Comparison of ENCODE assay signal across 1 cellular context in genomic region chr2:199136681-199137080, GRCh38.
TF ChIP-seq lines count a peak whose summit lies in the region.

No MANE protein-coding gene starts in this region.

TF ChIP-seq in K562, 482 proteins besides CTCF, POLR2A, EP300 and RAD21:
- TF ChIP-seq, protein P1, sequence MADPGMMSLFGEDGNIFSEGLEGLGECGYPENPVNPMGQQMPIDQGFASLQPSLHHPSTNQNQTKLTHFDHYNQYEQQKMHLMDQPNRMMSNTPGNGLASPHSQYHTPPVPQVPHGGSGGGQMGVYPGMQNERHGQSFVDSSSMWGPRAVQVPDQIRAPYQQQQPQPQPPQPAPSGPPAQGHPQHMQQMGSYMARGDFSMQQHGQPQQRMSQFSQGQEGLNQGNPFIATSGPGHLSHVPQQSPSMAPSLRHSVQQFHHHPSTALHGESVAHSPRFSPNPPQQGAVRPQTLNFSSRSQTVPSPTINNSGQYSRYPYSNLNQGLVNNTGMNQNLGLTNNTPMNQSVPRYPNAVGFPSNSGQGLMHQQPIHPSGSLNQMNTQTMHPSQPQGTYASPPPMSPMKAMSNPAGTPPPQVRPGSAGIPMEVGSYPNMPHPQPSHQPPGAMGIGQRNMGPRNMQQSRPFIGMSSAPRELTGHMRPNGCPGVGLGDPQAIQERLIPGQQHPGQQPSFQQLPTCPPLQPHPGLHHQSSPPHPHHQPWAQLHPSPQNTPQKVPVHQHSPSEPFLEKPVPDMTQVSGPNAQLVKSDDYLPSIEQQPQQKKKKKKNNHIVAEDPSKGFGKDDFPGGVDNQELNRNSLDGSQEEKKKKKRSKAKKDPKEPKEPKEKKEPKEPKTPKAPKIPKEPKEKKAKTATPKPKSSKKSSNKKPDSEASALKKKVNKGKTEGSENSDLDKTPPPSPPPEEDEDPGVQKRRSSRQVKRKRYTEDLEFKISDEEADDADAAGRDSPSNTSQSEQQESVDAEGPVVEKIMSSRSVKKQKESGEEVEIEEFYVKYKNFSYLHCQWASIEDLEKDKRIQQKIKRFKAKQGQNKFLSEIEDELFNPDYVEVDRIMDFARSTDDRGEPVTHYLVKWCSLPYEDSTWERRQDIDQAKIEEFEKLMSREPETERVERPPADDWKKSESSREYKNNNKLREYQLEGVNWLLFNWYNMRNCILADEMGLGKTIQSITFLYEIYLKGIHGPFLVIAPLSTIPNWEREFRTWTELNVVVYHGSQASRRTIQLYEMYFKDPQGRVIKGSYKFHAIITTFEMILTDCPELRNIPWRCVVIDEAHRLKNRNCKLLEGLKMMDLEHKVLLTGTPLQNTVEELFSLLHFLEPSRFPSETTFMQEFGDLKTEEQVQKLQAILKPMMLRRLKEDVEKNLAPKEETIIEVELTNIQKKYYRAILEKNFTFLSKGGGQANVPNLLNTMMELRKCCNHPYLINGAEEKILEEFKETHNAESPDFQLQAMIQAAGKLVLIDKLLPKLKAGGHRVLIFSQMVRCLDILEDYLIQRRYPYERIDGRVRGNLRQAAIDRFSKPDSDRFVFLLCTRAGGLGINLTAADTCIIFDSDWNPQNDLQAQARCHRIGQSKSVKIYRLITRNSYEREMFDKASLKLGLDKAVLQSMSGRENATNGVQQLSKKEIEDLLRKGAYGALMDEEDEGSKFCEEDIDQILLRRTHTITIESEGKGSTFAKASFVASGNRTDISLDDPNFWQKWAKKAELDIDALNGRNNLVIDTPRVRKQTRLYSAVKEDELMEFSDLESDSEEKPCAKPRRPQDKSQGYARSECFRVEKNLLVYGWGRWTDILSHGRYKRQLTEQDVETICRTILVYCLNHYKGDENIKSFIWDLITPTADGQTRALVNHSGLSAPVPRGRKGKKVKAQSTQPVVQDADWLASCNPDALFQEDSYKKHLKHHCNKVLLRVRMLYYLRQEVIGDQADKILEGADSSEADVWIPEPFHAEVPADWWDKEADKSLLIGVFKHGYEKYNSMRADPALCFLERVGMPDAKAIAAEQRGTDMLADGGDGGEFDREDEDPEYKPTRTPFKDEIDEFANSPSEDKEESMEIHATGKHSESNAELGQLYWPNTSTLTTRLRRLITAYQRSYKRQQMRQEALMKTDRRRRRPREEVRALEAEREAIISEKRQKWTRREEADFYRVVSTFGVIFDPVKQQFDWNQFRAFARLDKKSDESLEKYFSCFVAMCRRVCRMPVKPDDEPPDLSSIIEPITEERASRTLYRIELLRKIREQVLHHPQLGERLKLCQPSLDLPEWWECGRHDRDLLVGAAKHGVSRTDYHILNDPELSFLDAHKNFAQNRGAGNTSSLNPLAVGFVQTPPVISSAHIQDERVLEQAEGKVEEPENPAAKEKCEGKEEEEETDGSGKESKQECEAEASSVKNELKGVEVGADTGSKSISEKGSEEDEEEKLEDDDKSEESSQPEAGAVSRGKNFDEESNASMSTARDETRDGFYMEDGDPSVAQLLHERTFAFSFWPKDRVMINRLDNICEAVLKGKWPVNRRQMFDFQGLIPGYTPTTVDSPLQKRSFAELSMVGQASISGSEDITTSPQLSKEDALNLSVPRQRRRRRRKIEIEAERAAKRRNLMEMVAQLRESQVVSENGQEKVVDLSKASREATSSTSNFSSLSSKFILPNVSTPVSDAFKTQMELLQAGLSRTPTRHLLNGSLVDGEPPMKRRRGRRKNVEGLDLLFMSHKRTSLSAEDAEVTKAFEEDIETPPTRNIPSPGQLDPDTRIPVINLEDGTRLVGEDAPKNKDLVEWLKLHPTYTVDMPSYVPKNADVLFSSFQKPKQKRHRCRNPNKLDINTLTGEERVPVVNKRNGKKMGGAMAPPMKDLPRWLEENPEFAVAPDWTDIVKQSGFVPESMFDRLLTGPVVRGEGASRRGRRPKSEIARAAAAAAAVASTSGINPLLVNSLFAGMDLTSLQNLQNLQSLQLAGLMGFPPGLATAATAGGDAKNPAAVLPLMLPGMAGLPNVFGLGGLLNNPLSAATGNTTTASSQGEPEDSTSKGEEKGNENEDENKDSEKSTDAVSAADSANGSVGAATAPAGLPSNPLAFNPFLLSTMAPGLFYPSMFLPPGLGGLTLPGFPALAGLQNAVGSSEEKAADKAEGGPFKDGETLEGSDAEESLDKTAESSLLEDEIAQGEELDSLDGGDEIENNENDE (IDR thresholded peaks at IDR 0.05; ENCODE audit: low read depth, low read length) = no peak
- TF ChIP-seq NFIC (IDR thresholded peaks at IDR 0.05) = peak; percentile 75
